ENCODE assay signal across 10 cellular contexts in genomic region chr4:83145776-83146175, GRCh38. TPM values are rescaled to one million over a fixed set of nuclear protein-coding genes. Genes with fewer than 3 reads are reported as not detected.
DNase-seq lines count a peak whose midpoint lies in the region; ATAC-seq and TF ChIP-seq lines count a peak whose summit lies in the region.
"Not testable (repeated sequence)": the region's sequence is repeated elsewhere in the genome, so short reads cannot be mapped to it uniquely, and the experiment has no call there.
"Had no signal": no experiment of that assay in that cellular context is flagged by ENCODE, and none has a peak within 500 bp of the region (broad histone marks: within the 10 kb centered on the region; RNA-seq: fewer than 3 reads in every experiment).

No MANE protein-coding gene starts in this region.

- POLR2A ChIA-PET in activated naive CD8-positive, alpha-beta T cell treated with anti-CD3 and anti-CD28 coated beads, Interleukin-2, amount 10 ng/mL, durations not matched to agents 7 days and 5 days (lab: Charles Lee) = interaction anchor here (0.6 kb wide), 2 partner anchors 20 to 107 kb away, joined by 3 read pairs; no protein-coding TSS in a partner anchor

- ATAC-seq in DND-41 (ENCODE audit: insufficient read depth, low read depth) = not testable (repeated sequence)
- peak; percentile 72 for ATAC-seq in activated naive CD8-positive, alpha-beta T cell treated with anti-CD3 and anti-CD28 coated beads, Interleukin-2, amount 10 ng/mL, durations not matched to agents 7 days and 5 days (ENCODE audit: low read depth)
- peak; percentile 85 to 88 for ATAC-seq in stimulated activated naive B cell treated with anti-CD40 and anti-IgM and Interleukin-4, amounts not matched to agents 10 μg/mL and 1 μg/mL and 100 μg/mL, for 72 hours (replicated peaks)

- not testable (repeated sequence) for H4K20me1 ChIP-seq in DND-41 (ENCODE audit: insufficient read depth, low read length); Loucy (ENCODE audit: insufficient read depth, low read length, poor library complexity, severe bottlenecking)

- H3K27me3 Mint-ChIP-seq in activated naive CD8-positive, alpha-beta T cell treated with anti-CD3 and anti-CD28 coated beads, Interleukin-2, amount 10 ng/mL, durations not matched to agents 7 days and 5 days; immature natural killer cell (ENCODE audit: low read depth in 3 of 3); stimulated activated naive B cell treated with anti-CD40 and anti-IgM and Interleukin-4, amounts not matched to agents 10 μg/mL and 1 μg/mL and 100 μg/mL, for 72 hours: not testable (repeated sequence)

- not testable (repeated sequence) for H3K27ac Mint-ChIP-seq in activated naive CD8-positive, alpha-beta T cell treated with anti-CD3 and anti-CD28 coated beads, Interleukin-2, amount 10 ng/mL, durations not matched to agents 7 days and 5 days; stimulated activated naive B cell treated with anti-CD40 and anti-IgM and Interleukin-4, amounts not matched to agents 10 μg/mL and 1 μg/mL and 100 μg/mL, for 72 hours
- H3K27ac Mint-ChIP-seq in immature natural killer cell = peak overlapping the region in 4 of 6 donors; percentile 40 to 68 (median 52)

- H3K4me1 ChIP-seq in DND-41 (ENCODE audit: insufficient read depth, low read length) = not testable (repeated sequence)
- peaks cover 11% of the 10 kb centered on the region for H3K4me1 ChIP-seq in Loucy (ENCODE audit: insufficient read depth, low read length, poor library complexity, severe bottlenecking)

- peaks cover 12% of the 10 kb centered on the region for H3K4me1 Mint-ChIP-seq in activated naive CD8-positive, alpha-beta T cell treated with anti-CD3 and anti-CD28 coated beads, Interleukin-2, amount 10 ng/mL, durations not matched to agents 7 days and 5 days
- H3K4me1 Mint-ChIP-seq in immature natural killer cell = peaks cover 31 to 46% of the 10 kb centered on the region in 2 donors
- H3K4me1 Mint-ChIP-seq in stimulated activated naive B cell treated with anti-CD40 and anti-IgM and Interleukin-4, amounts not matched to agents 10 μg/mL and 1 μg/mL and 100 μg/mL, for 72 hours = peaks cover 27 to 45% of the 10 kb centered on the region in 2 donors

- not testable (repeated sequence) for H3K4me2 ChIP-seq in DND-41 (ENCODE audit: insufficient read depth, low read length); Loucy (ENCODE audit: low read depth, low read length, poor library complexity, severe bottlenecking)

- H3K4me3 ChIP-seq in DND-41 (ENCODE audit: low read depth in 1 of 2, low read length in 2 of 2); Loucy (ENCODE audit: low read length, poor library complexity, severe bottlenecking): not testable (repeated sequence)

- H3K9me2 ChIP-seq in Loucy (replicated peaks; ENCODE audit: low read depth, low read length) = not testable (repeated sequence)

- H2AFZ ChIP-seq in DND-41 (ENCODE audit: low read depth, low read length) = not testable (repeated sequence)
- H2AFZ ChIP-seq in Loucy (ENCODE audit: low read length) = peak overlapping the region; percentile 15; the same call in 1 of the 2 replicates

- DNase-seq in DND-41; activated naive CD8-positive, alpha-beta T cell treated with anti-CD3 and anti-CD28 coated beads, Interleukin-2, amount 10 ng/mL, durations not matched to agents 7 days and 5 days: not testable (repeated sequence)
- DNase-seq in activated CD4-positive, alpha-beta T cell treated with anti-CD3 and anti-CD28 coated beads for 1 hour = peak; percentile 9
- DNase-seq in activated T-cell treated with anti-CD3 and anti-CD28 coated beads for 24 hours (ENCODE audit: low read depth) = peak; percentile 4
- DNase-seq in immature natural killer cell = peak; percentile 35 to 48 (median 37)
- peak; percentile 8 for DNase-seq in stimulated activated CD4-positive, alpha-beta T cell treated with anti-CD3 and anti-CD28 coated beads, Interleukin-2, amount 100 ng/mL, for 4 hours (ENCODE audit: low read depth)
- peak; percentile 15 for DNase-seq in stimulated activated naive B cell treated with anti-CD40 and anti-IgM and Interleukin-4, amounts not matched to agents 10 μg/mL and 1 μg/mL and 100 μg/mL, for 72 hours

- H3K27ac ChIP-seq in DND-41 (ENCODE audit: low read length) = not testable (repeated sequence)

- H3K9me3 Mint-ChIP-seq in activated naive CD8-positive, alpha-beta T cell treated with anti-CD3 and anti-CD28 coated beads, Interleukin-2, amount 10 ng/mL, durations not matched to agents 7 days and 5 days = peaks cover 12% of the 10 kb centered on the region
- not testable (repeated sequence) for H3K9me3 Mint-ChIP-seq in immature natural killer cell; stimulated activated naive B cell treated with anti-CD40 and anti-IgM and Interleukin-4, amounts not matched to agents 10 μg/mL and 1 μg/mL and 100 μg/mL, for 72 hours

- not testable (repeated sequence) for H3K4me3 Mint-ChIP-seq in activated naive CD8-positive, alpha-beta T cell treated with anti-CD3 and anti-CD28 coated beads, Interleukin-2, amount 10 ng/mL, durations not matched to agents 7 days and 5 days; stimulated activated naive B cell treated with anti-CD40 and anti-IgM and Interleukin-4, amounts not matched to agents 10 μg/mL and 1 μg/mL and 100 μg/mL, for 72 hours
- H3K4me3 Mint-ChIP-seq in immature natural killer cell = peak overlapping the region in 3 of 5 donors; percentile 5 to 25 (median 18)

- not testable (repeated sequence) for H3K36me3 ChIP-seq in DND-41 (ENCODE audit: insufficient read depth, low read length); Loucy (ENCODE audit: insufficient read depth, low read length)

- not testable (repeated sequence) for H3K79me2 ChIP-seq in DND-41 (ENCODE audit: insufficient read depth, low read length); Loucy (ENCODE audit: insufficient read depth, low read length)

- not testable (repeated sequence) for H3K9me3 ChIP-seq in DND-41 (ENCODE audit: insufficient read depth, low read length, severe bottlenecking); Loucy (ENCODE audit: insufficient read depth, low read depth, low read length)

- H3K9ac ChIP-seq in DND-41 (ENCODE audit: low read depth, low read length); Loucy (ENCODE audit: low read depth, low read length, poor library complexity, severe bottlenecking): not testable (repeated sequence)

- H3K36me3 Mint-ChIP-seq in activated naive CD8-positive, alpha-beta T cell treated with anti-CD3 and anti-CD28 coated beads, Interleukin-2, amount 10 ng/mL, durations not matched to agents 7 days and 5 days = peaks cover 18% of the 10 kb centered on the region
- peaks cover 0 to 13% (median 0%) of the 10 kb centered on the region in 3 donors for H3K36me3 Mint-ChIP-seq in immature natural killer cell
- not testable (repeated sequence) for H3K36me3 Mint-ChIP-seq in stimulated activated naive B cell treated with anti-CD40 and anti-IgM and Interleukin-4, amounts not matched to agents 10 μg/mL and 1 μg/mL and 100 μg/mL, for 72 hours

- not testable (repeated sequence) for H3K27me3 ChIP-seq in DND-41 (ENCODE audit: insufficient read depth, low read length, poor library complexity); Loucy (ENCODE audit: insufficient read depth, low read length, poor library complexity, severe bottlenecking)

- TF ChIP-seq CTCF in DND-41 (IDR thresholded peaks at IDR 0.05; ENCODE audit: borderline replicate concordance, extremely low read depth, low read length, poor library complexity, severe bottlenecking) = peak; percentile 12
- peak; percentile 46 for TF ChIP-seq CTCF in Loucy (conservative IDR thresholded peaks at IDR 0.05; ENCODE audit: low read length)

- H3F3A ChIP-seq in Loucy (ENCODE audit: low read depth) = not testable (repeated sequence)

RNA-seq across cellular contexts. Expression of gene PLAC8, which starts 31.2 kb away (rescaled TPM):
- total RNA-seq in activated naive CD8-positive, alpha-beta T cell treated with anti-CD3 and anti-CD28 coated beads, Interleukin-2, amount 10 ng/mL, durations not matched to agents 7 days and 5 days = 100 to 1,000 TPM; 305 to 314 TPM
- 1,000 to 10,000 TPM; 1,450 to 1,724 (median 1,466) TPM for polyA plus RNA-seq in immature natural killer cell
- total RNA-seq: IMR-90 had no signal
- polyA plus RNA-seq: IMR-90, neural cell had no signal
